Comparison of ENCODE assay signal across 8 cellular contexts in genomic region chr1:206912445-206913095, GRCh38. TPM values are rescaled to one million over a fixed set of nuclear protein-coding genes. Genes with fewer than 3 reads are reported as not detected.
DNase-seq lines count a peak whose midpoint lies in the region; ATAC-seq and TF ChIP-seq lines count a peak whose summit lies in the region.

No MANE protein-coding gene starts in this region.

- H3K27me3 Mint-ChIP-seq in stimulated activated naive B cell treated with anti-CD40 and anti-IgM and Interleukin-4, amounts not matched to agents 10 μg/mL and 1 μg/mL and 100 μg/mL, for 72 hours: no peaks in the 10 kb centered on the region

- no peak overlapping the region for H3K9ac ChIP-seq in liver (ENCODE audit: low read depth in 1 of 2, low read length in 2 of 2)

- peaks cover 0 to 15% (median 13%) of the 10 kb centered on the region in 4 donors for H3K4me1 ChIP-seq in liver (ENCODE audit: control insufficient read depth in 4 of 4, insufficient read depth in 4 of 4, low read length in 3 of 4)

- TF ChIP-seq CTCF in coronary artery (IDR thresholded peaks at IDR 0.05) (peak; percentile 68), liver (IDR thresholded peaks at IDR 0.05; ENCODE audit: low read depth, low read length, missing input control) (peak; percentile 94)

- no peaks in the 10 kb centered on the region for H3K27me3 ChIP-seq in liver (ENCODE audit: control insufficient read depth in 4 of 4, insufficient read depth in 4 of 4, low read length in 3 of 4)

- H3K36me3 Mint-ChIP-seq in stimulated activated naive B cell treated with anti-CD40 and anti-IgM and Interleukin-4, amounts not matched to agents 10 μg/mL and 1 μg/mL and 100 μg/mL, for 72 hours: peaks cover 69 to 81% of the 10 kb centered on the region in 2 donors

- H3K4me3 ChIP-seq in coronary artery: no peak overlapping the region
- H3K4me3 ChIP-seq in liver (ENCODE audit: low read depth in 1 of 3, low read length in 3 of 3): no peak overlapping the region

- no peaks in the 10 kb centered on the region for H3K36me3 ChIP-seq in liver (ENCODE audit: control insufficient read depth in 4 of 4, insufficient read depth in 3 of 4, low read depth in 1 of 4, low read length in 3 of 4)

- H3K27ac Mint-ChIP-seq in stimulated activated naive B cell treated with anti-CD40 and anti-IgM and Interleukin-4, amounts not matched to agents 10 μg/mL and 1 μg/mL and 100 μg/mL, for 72 hours: peak overlapping the region; percentile 63

- TF ChIP-seq RAD21 in liver (IDR thresholded peaks at IDR 0.05): peak; percentile 95 to 97

- peak overlapping the region; percentile 33 to 49 for H3K4me3 Mint-ChIP-seq in stimulated activated naive B cell treated with anti-CD40 and anti-IgM and Interleukin-4, amounts not matched to agents 10 μg/mL and 1 μg/mL and 100 μg/mL, for 72 hours

- peak; percentile 47 for ATAC-seq in HG03432 (IDR thresholded peaks at IDR 0.05; ENCODE audit: unreplicated experiment)
- ATAC-seq in activated CD4-positive, CD25-positive, alpha-beta regulatory T cell treated with anti-CD3 and anti-CD28 coated beads, Interleukin-2, amount 50 U/mL, for 24 hours: peak; percentile 22 to 45
- peak; percentile 56 to 58 for ATAC-seq in stimulated activated naive B cell treated with anti-CD40 and anti-IgM and Interleukin-4, amounts not matched to agents 10 μg/mL and 1 μg/mL and 100 μg/mL, for 72 hours (replicated peaks)
- no peak for ATAC-seq in HG03045 (IDR thresholded peaks at IDR 0.05; ENCODE audit: unreplicated experiment)

- WGBS in liver: 23% methylated on average over 7 of the region's 7 CpGs

- no peaks in the 10 kb centered on the region for H3K9me3 ChIP-seq in liver (ENCODE audit: control insufficient read depth in 4 of 4, low read length in 3 of 4)

- DNase-seq in GDM1 (lab: John Stamatoyannopoulos, UW): peak; percentile 62
- DNase-seq in NCI-H510A (lab: John Stamatoyannopoulos, UW): peak; percentile 23
- DNase-seq in coronary artery (ENCODE audit: low spot score): no peak
- DNase-seq in stimulated activated naive B cell treated with anti-CD40 and anti-IgM and Interleukin-4, amounts not matched to agents 10 μg/mL and 1 μg/mL and 100 μg/mL, for 72 hours: peak; percentile 60

- peaks cover 83 to 94% of the 10 kb centered on the region in 2 donors for H3K4me1 Mint-ChIP-seq in stimulated activated naive B cell treated with anti-CD40 and anti-IgM and Interleukin-4, amounts not matched to agents 10 μg/mL and 1 μg/mL and 100 μg/mL, for 72 hours

- no peaks in the 10 kb centered on the region for H3K9me3 Mint-ChIP-seq in stimulated activated naive B cell treated with anti-CD40 and anti-IgM and Interleukin-4, amounts not matched to agents 10 μg/mL and 1 μg/mL and 100 μg/mL, for 72 hours

- H3K27ac ChIP-seq in coronary artery (no peak overlapping the region), liver (ENCODE audit: low read depth in 1 of 2, low read length in 2 of 2) (no peak overlapping the region)

TF ChIP-seq in liver, 16 proteins besides CTCF, POLR2A, EP300 and RAD21:
- TF ChIP-seq FOXA1 (IDR thresholded peaks at IDR 0.05) (peak; percentile 19), MAX (IDR thresholded peaks at IDR 0.05) (no peak), NR2F2 (IDR thresholded peaks at IDR 0.05) (no peak), TAF1 (conservative IDR thresholded peaks at IDR 0.05) (no peak), FOXA2 (IDR thresholded peaks at IDR 0.05) (no peak), ZBTB33 (IDR thresholded peaks at IDR 0.05) (no peak), HNF4G (IDR thresholded peaks at IDR 0.05) (no peak)

RNA-seq across cellular contexts. Expression of gene FCMR, which starts 9.2 kb away (rescaled TPM):
- 1 to 10 TPM in 1 of 2 donors, under 1 TPM in 1; 0.70 to 1.3 TPM for total RNA-seq in liver
- polyA plus RNA-seq in liver: 1 to 10 TPM; 2.2 to 3.6 TPM

RNA-seq across cellular contexts. Expression of gene IL24, which starts 15.3 kb away (rescaled TPM):
- not detected for total RNA-seq in liver
- under 1 TPM in 1 of 2 donors, not detected in 1; 0.13 TPM for polyA plus RNA-seq in liver

RNA-seq across cellular contexts. Expression of gene PIGR, which starts 33.7 kb away (rescaled TPM):
- total RNA-seq in liver: 10 to 100 TPM in 1 of 2 donors, under 1 TPM in 1; 0.09 to 43.3 TPM
- 10 to 100 TPM; 12.0 to 16.1 TPM for polyA plus RNA-seq in liver

RNA-seq across cellular contexts. Expression of gene IL20, which starts 47.1 kb away (rescaled TPM):
- under 1 TPM in 1 of 2 donors, not detected in 1; 0.17 TPM for total RNA-seq in liver
- polyA plus RNA-seq in liver: not detected

RNA-seq across cellular contexts. Expression of gene FCAMR, which starts 57.7 kb away (rescaled TPM):
- total RNA-seq in liver: under 1 TPM; 0.14 to 0.59 TPM
- under 1 TPM; 0.23 to 0.54 TPM for polyA plus RNA-seq in liver
